ENCODE assay signal across 32 cellular contexts in genomic region chrX:8834393-8834792, GRCh38. TPM values are rescaled to one million over a fixed set of nuclear protein-coding genes. Genes with fewer than 3 reads are reported as not detected.
"Had no signal": no experiment of that assay in that cellular context is flagged by ENCODE, and none has a peak within 500 bp of the region (broad histone marks: within the 10 kb centered on the region; RNA-seq: fewer than 3 reads in every experiment).

No MANE protein-coding gene starts in this region.

- DNase-seq: stimulated activated CD4-positive, alpha-beta T cell treated with anti-CD3 and anti-CD28 coated beads, Interleukin-2, amount 100 ng/mL, for 48 hours; stimulated activated CD4-positive, alpha-beta T cell treated with anti-CD3 and anti-CD28 coated beads, Interleukin-4, amount 100 ng/mL, for 1 hour; stimulated activated CD4-positive, alpha-beta T cell treated with anti-CD3 and anti-CD28 coated beads, Interleukin-4, amount 100 ng/mL, for 24 hours; stimulated activated CD4-positive, alpha-beta T cell treated with anti-CD3 and anti-CD28 coated beads, Interleukin-4, amount 100 ng/mL, for 4 hours; stimulated activated CD8-positive, alpha-beta memory T cell treated with anti-CD3 and anti-CD28 coated beads, Interleukin-4, amount 100 ng/mL, for 48 hours; stimulated activated naive B cell treated with anti-CD40 and anti-IgM and Interleukin-4, amounts not matched to agents 10 μg/mL and 1 μg/mL and 100 μg/mL, for 72 hours; stimulated activated naive CD4-positive, alpha-beta T cell; stimulated activated naive CD4-positive, alpha-beta T cell treated with Interleukin-2 at 50 U/mL for 16 hours; stimulated activated naive CD8-positive, alpha-beta T cell treated with anti-CD3 and anti-CD28 coated beads, Interleukin-15, amount 100 ng/mL, for 72 hours; stimulated activated naive CD8-positive, alpha-beta T cell treated with anti-CD3 and anti-CD28 coated beads, Interleukin-15, Interleukin-2, amounts not matched to agents 100 U/mL and 50 U/mL, for 24 hours; stomach; substantia nigra; testis; thyroid gland; tibial artery; transverse colon; trophoblast cell; upper lobe of left lung; upper lobe of right lung; uterus had no signal

- H3K9me3 ChIP-seq: stomach, suprapubic skin, testis, thoracic aorta, thyroid gland, tibial artery, tibial nerve, transverse colon, upper lobe of left lung, upper lobe of right lung, uterus, vagina had no signal

- H3K4me3 ChIP-seq: stomach, suprapubic skin, testis, thoracic aorta, thyroid gland, tibial artery, tibial nerve, transverse colon, upper lobe of left lung, upper lobe of right lung, uterus, vagina had no signal

- FAIRE-seq: urothelium cell line had no signal

- H3K27me3 ChIP-seq: stomach, suprapubic skin, testis, tibial artery, tibial nerve, transverse colon, upper lobe of left lung, upper lobe of right lung, uterus, vagina had no signal

- H3K27ac ChIP-seq: stomach, suprapubic skin, testis, thoracic aorta, thyroid gland, tibial artery, tibial nerve, transverse colon, upper lobe of left lung, upper lobe of right lung, uterus, vagina had no signal

- ATAC-seq: stimulated activated effector memory CD8-positive, alpha-beta T cell treated with anti-CD3 and anti-CD28 coated beads, Interleukin-12 subunit alpha, Interleukin-12 subunit beta, amount 100 ng/mL, for 72 hours; stimulated activated memory B cell treated with anti-CD40 and anti-IgM and Interleukin-4, amounts not matched to agents 10 μg/mL and 1 μg/mL and 100 μg/mL, for 72 hours; stimulated activated naive B cell treated with anti-CD40 and anti-IgM and Interleukin-4, amounts not matched to agents 10 μg/mL and 1 μg/mL and 100 μg/mL, for 72 hours; stimulated activated naive CD8-positive, alpha-beta T cell treated with anti-CD3 and anti-CD28 coated beads, Interleukin-15, amount 100 ng/mL, for 72 hours; stimulated activated naive CD8-positive, alpha-beta T cell treated with anti-CD3 and anti-CD28 coated beads, Interleukin-15, Interleukin-2, amounts not matched to agents 100 U/mL and 50 U/mL, for 24 hours; upper lobe of right lung had no signal

- H3K36me3 ChIP-seq: stomach, suprapubic skin, thoracic aorta, thyroid gland, tibial artery, tibial nerve, transverse colon, upper lobe of left lung, upper lobe of right lung, uterus, vagina had no signal

- H3K4me1 ChIP-seq: stomach, suprapubic skin, testis, thyroid gland, tibial artery, tibial nerve, transverse colon, upper lobe of left lung, upper lobe of right lung, uterus, vagina had no signal

RNA-seq across cellular contexts. Expression of gene FAM9A, which starts 33.2 kb away (rescaled TPM):
- total RNA-seq: stomach, subcutaneous adipose tissue, suprapubic skin, temporal lobe, thoracic aorta, thyroid gland, tibial nerve, transverse colon, upper lobe of left lung, upper lobe of right lung, ureter, urinary bladder, uterus, vagina had no signal
- polyA plus RNA-seq: stomach, thymus, urinary bladder had no signal
